In the genomic region with DNA sequence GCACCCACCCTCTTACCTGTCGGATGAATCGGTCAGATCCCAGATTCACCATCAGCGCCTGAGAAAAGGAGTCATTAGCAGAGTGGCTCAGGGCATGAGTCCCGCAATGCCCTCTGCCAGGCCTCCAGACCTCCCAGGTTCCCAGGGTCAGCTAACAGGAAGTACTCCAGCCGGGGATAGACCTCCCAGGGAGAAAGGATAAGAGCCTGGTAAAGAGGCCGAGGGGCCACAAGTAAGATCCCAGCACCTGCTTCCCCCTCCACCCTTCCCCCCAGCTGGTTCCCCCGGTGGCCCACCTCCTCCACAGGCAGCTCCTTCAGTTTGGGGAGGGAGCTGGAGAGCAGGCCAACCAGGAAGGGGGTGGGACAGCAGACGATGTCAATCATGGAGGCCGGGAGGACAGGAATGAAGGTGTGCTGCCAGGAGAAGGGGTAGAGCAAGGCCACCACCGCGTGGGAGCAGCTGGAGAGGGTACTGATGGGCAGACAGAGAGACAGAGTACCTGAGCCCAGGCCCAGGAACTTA, we compare ENCODE assay signal across 15 cellular contexts. TPM values are rescaled to one million over a fixed set of nuclear protein-coding genes. Genes with fewer than 3 reads are reported as not detected.
A peak's percentile ranks its signal among the peaks of the same experiment; 100 is the strongest.
DNase-seq lines count a peak whose midpoint lies in the region; ATAC-seq and TF ChIP-seq lines count a peak whose summit lies in the region.
"Had no signal": no experiment of that assay in that cellular context is flagged by ENCODE, and none has a peak within 500 bp of the region (broad histone marks: within the 10 kb centered on the region; RNA-seq: fewer than 3 reads in every experiment).

No MANE protein-coding gene starts in this region.

- H3K27me3 Mint-ChIP-seq in HFFc6 (ENCODE audit: insufficient read depth): peaks cover 7% of the 10 kb centered on the region

- H3K9me3 ChIP-seq in body of pancreas: no peaks in the 10 kb centered on the region
- H3K9me3 ChIP-seq in spleen: no peaks in the 10 kb centered on the region
- no peaks in the 10 kb centered on the region for H3K9me3 ChIP-seq in BE2C

- H3K4me1 Mint-ChIP-seq in HFFc6 (ENCODE audit: low read depth): peaks cover 21% of the 10 kb centered on the region

- H3K27ac Mint-ChIP-seq in HFFc6: peak overlapping the region; percentile 75

- H3K36me3 ChIP-seq in body of pancreas (replicated peaks in 1 of 2; ENCODE audit: insufficient read depth in 1 of 2, low read depth in 2 of 2) (peaks cover 0 to 9% of the 10 kb centered on the region in 2 donors), spleen (peaks cover 0 to 79% (median 43%) of the 10 kb centered on the region in 6 donors), BE2C (no peaks in the 10 kb centered on the region; the same call in none of the 2 replicates)

- peaks cover 25% of the 10 kb centered on the region for H3K4me1 ChIP-seq in body of pancreas
- peaks cover 9 to 44% (median 18%) of the 10 kb centered on the region in 6 donors for H3K4me1 ChIP-seq in spleen
- H3K4me1 ChIP-seq in BE2C: no peaks in the 10 kb centered on the region

- 54 to 60% methylated on average over 11 of the region's 11 CpGs for WGBS in body of pancreas, 2 donors
- 64 to 81% (median 78%) methylated on average over 10 to 11 of the region's 11 CpGs for WGBS in spleen, 5 donors

- H3K36me3 Mint-ChIP-seq in HFFc6 (ENCODE audit: low read depth): peaks cover 51% of the 10 kb centered on the region

- intact Hi-C loops in body of pancreas (cut with DNase I) (no loop called here), spleen (cut with DNase I; ENCODE audit: low total_unique reads) (no loop called here)

- no peaks in the 10 kb centered on the region for H3K27me3 ChIP-seq in body of pancreas
- no peaks in the 10 kb centered on the region for H3K27me3 ChIP-seq in spleen (replicated peaks in 1 of 7)
- H3K27me3 ChIP-seq in BE2C: no peaks in the 10 kb centered on the region

- TF ChIP-seq CTCF in HFFc6 (IDR thresholded peaks at IDR 0.05): no peak
- no peak for TF ChIP-seq CTCF in body of pancreas (IDR thresholded peaks at IDR 0.05)
- TF ChIP-seq CTCF in spleen (IDR thresholded peaks at IDR 0.05 in 8 of 11, conservative IDR thresholded peaks at IDR 0.05 in 3 of 11): no peak
- no peak for TF ChIP-seq CTCF in BE2C (IDR thresholded peaks at IDR 0.05; ENCODE audit: low read depth, low read length)

- DNase-seq in HFFc6 (no peak), body of pancreas (peak; percentile 27 to 51 (median 43)), islet precursor cell (peak; percentile 75), spleen (no peak), SIG-M5 treated with dmso at 0.1 percent for 504 hours (lab: John Stamatoyannopoulos, UW; ENCODE audit: unreplicated experiment) (no peak), AG20443 (ENCODE audit: low spot score) (no peak), BE2C (no peak)
- DNase-seq: effector CD4-positive, alpha-beta T cell; left colon; NCI-H1694; NCI-H774; SHP77 had no signal

- H3K4me3 Mint-ChIP-seq in HFFc6: no peak overlapping the region

- H3K9me3 Mint-ChIP-seq in HFFc6: no peaks in the 10 kb centered on the region

- H3K4me3 ChIP-seq in body of pancreas: no peak overlapping the region
- no peak overlapping the region for H3K4me3 ChIP-seq in spleen
- no peak overlapping the region for H3K4me3 ChIP-seq in BE2C (ENCODE audit: low read depth, low read length)

- ATAC-seq in body of pancreas: peak; percentile 63
- no peak for ATAC-seq in GM19035 (IDR thresholded peaks at IDR 0.05; ENCODE audit: unreplicated experiment)

- H3K27ac ChIP-seq in body of pancreas (peak overlapping the region; percentile 69 to 87 (median 75)), spleen (peak overlapping the region in 5 of 8 donors; percentile 15 to 69 (median 61))
- H3K27ac ChIP-seq: C4-2B, KMS-11 had no signal

- TF ChIP-seq POLR2A in body of pancreas (IDR thresholded peaks at IDR 0.05) (no peak), spleen (IDR thresholded peaks at IDR 0.05) (no peak)

RNA-seq across cellular contexts. Expression of gene RPL27A, which starts 16.4 kb away (rescaled TPM):
- 1,000 to 10,000 TPM in 4 of 6 experiments, 100 to 1,000 TPM in 2; 973 to 1,209 (median 1,069) TPM for total RNA-seq in HFFc6 (2021; fragmentation: NEBNext Ultra II Directional; extraction: Animal tissue kit (Norgen Biotek cat#: 25700))
- total RNA-seq in body of pancreas: 1,000 to 10,000 TPM in 1 of 2 donors, 100 to 1,000 TPM in 1; 320 to 1,209 TPM
- total RNA-seq in spleen: 1,000 to 10,000 TPM in 4 of 7 donors, 100 to 1,000 TPM in 3; 845 to 1,581 (median 1,127) TPM
- 1,000 to 10,000 TPM; 6,984 to 8,152 (median 7,296) TPM for polyA plus RNA-seq in spleen
- 667 TPM for polyA plus RNA-seq in BE2C (2012; ENCODE audit: insufficient read depth, insufficient read length, low read depth)

RNA-seq across cellular contexts. Expression of gene TRIM66, which starts 16.5 kb away (rescaled TPM):
- total RNA-seq in HFFc6 (2021; fragmentation: NEBNext Ultra II Directional; extraction: Animal tissue kit (Norgen Biotek cat#: 25700)): 1 to 10 TPM; 4.5 to 6.9 (median 5.6) TPM
- total RNA-seq in body of pancreas (10 to 100 TPM; 11.2 to 37.2 TPM), spleen (10 to 100 TPM in 5 of 7 donors, 1 to 10 TPM in 2; 5.3 to 22.8 (median 12.6) TPM)
- polyA plus RNA-seq in spleen: 1 to 10 TPM in 2 of 3 donors, under 1 TPM in 1; 0.86 to 4.3 (median 2.3) TPM
- polyA plus RNA-seq in BE2C (2012; ENCODE audit: insufficient read depth, insufficient read length, low read depth): 1.8 TPM

Comparison
In these comparisons a context has a peak if more than half of its experiments do, and no peak if none do; other contexts are left out.
1. DNase-seq: peak in body of pancreas (4 of 4) and islet precursor cell (single experiment); none in HFFc6 (single experiment), spleen (single experiment), SIG-M5 treated with dmso at 0.1 percent for 504 hours (single experiment), AG20443 (single experiment) and BE2C (single experiment).